ENCODE assay signal across 22 cellular contexts in the genomic region with DNA sequence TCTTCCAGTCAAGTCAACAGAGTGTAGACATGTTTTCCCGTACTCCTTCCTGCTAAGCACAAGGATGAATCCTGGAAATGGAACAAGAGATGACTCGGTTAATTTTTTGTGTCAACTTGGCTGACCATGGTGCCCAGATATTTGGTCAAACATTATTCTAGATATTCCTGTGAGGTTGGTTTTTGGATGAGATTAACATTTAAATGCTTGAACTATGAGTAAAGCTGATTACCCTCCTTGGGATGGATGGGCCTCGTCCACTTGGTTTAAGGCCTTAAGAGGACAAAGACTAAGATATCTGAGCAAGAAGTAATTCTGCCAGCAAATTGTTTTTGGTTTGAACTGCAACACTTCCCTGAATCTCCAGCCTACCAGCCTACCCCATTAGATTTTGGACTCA.
"Had no signal": no experiment of that assay in that cellular context is flagged by ENCODE, and none has a peak within 500 bp of the region (broad histone marks: within the 10 kb centered on the region; RNA-seq: fewer than 3 reads in every experiment).

No MANE protein-coding gene starts in this region.

- H3K27me3 Mint-ChIP-seq: activated CD4-positive, alpha-beta T cell treated with anti-CD3 and anti-CD28 coated beads, Interleukin-2, amount 10 ng/mL, durations not matched to agents 7 days and 5 days had no signal

- H3K36me3 Mint-ChIP-seq: activated naive CD4-positive, alpha-beta T cell treated with anti-CD3 and anti-CD28 coated beads, Interleukin-2, amount 10 ng/mL, durations not matched to agents 7 days and 5 days; mesothelial cell of epicardium; natural killer cell treated with Interleukin-12 subunit alpha and Interleukin-12 subunit beta and Interleukin-15 and Interleukin-18, amount 100 ng/mL, for 72 hours; stimulated activated effector memory CD8-positive, alpha-beta T cell treated with anti-CD3 and anti-CD28 coated beads, Interleukin-12 subunit alpha, Interleukin-12 subunit beta, amount 100 ng/mL, for 72 hours had no signal

- H3K9me3 ChIP-seq: neutrophil, pancreas, right lobe of liver, stomach, thoracic aorta, upper lobe of right lung had no signal

- H3K4me3 Mint-ChIP-seq: activated CD4-positive, alpha-beta T cell treated with anti-CD3 and anti-CD28 coated beads, Interleukin-2, amount 10 ng/mL, durations not matched to agents 7 days and 5 days; activated naive CD4-positive, alpha-beta T cell treated with anti-CD3 and anti-CD28 coated beads, Interleukin-2, amount 10 ng/mL, durations not matched to agents 7 days and 5 days; activated naive CD8-positive, alpha-beta T cell treated with anti-CD3 and anti-CD28 coated beads, Interleukin-2, amount 50 U/mL, for 24 hours; activated T-cell treated with anti-CD3 and anti-CD28 coated beads, Interleukin-2, amount 50 U/mL, for 4 hours; mesothelial cell of epicardium; natural killer cell treated with Interleukin-12 subunit alpha and Interleukin-12 subunit beta and Interleukin-15 and Interleukin-18, amount 100 ng/mL, for 72 hours; stimulated activated effector memory CD8-positive, alpha-beta T cell treated with anti-CD3 and anti-CD28 coated beads, Interleukin-12 subunit alpha, Interleukin-12 subunit beta, amount 100 ng/mL, for 72 hours had no signal

- H3K4me1 ChIP-seq: pancreas, right lobe of liver, stomach, upper lobe of right lung had no signal

- H3K27ac Mint-ChIP-seq: activated CD4-positive, alpha-beta T cell treated with anti-CD3 and anti-CD28 coated beads, Interleukin-2, amount 10 ng/mL, durations not matched to agents 7 days and 5 days; activated naive CD4-positive, alpha-beta T cell treated with anti-CD3 and anti-CD28 coated beads, Interleukin-2, amount 10 ng/mL, durations not matched to agents 7 days and 5 days; activated naive CD8-positive, alpha-beta T cell treated with anti-CD3 and anti-CD28 coated beads, Interleukin-2, amount 50 U/mL, for 24 hours; mesothelial cell of epicardium; natural killer cell treated with Interleukin-12 subunit alpha and Interleukin-12 subunit beta and Interleukin-15 and Interleukin-18, amount 100 ng/mL, for 72 hours; stimulated activated effector memory CD8-positive, alpha-beta T cell treated with anti-CD3 and anti-CD28 coated beads, Interleukin-12 subunit alpha, Interleukin-12 subunit beta, amount 100 ng/mL, for 72 hours had no signal

- H3K4me1 Mint-ChIP-seq: activated CD4-positive, alpha-beta T cell treated with anti-CD3 and anti-CD28 coated beads, Interleukin-2, amount 10 ng/mL, durations not matched to agents 7 days and 5 days; activated naive CD4-positive, alpha-beta T cell treated with anti-CD3 and anti-CD28 coated beads, Interleukin-2, amount 10 ng/mL, durations not matched to agents 7 days and 5 days; activated naive CD8-positive, alpha-beta T cell treated with anti-CD3 and anti-CD28 coated beads, Interleukin-2, amount 50 U/mL, for 24 hours; stimulated activated effector memory CD8-positive, alpha-beta T cell treated with anti-CD3 and anti-CD28 coated beads, Interleukin-12 subunit alpha, Interleukin-12 subunit beta, amount 100 ng/mL, for 72 hours had no signal

- H3K36me3 ChIP-seq: neutrophil, pancreas, right lobe of liver, stomach, thoracic aorta, upper lobe of right lung had no signal

- H3K4me3 ChIP-seq: lung, pancreas, right lobe of liver, stomach, thoracic aorta, upper lobe of right lung had no signal

- H3K27me3 ChIP-seq: pancreas, right lobe of liver had no signal

- ATAC-seq: activated CD4-positive, CD25-positive, alpha-beta regulatory T cell treated with anti-CD3 and anti-CD28 coated beads, Interleukin-2, amount 50 U/mL, for 24 hours; activated naive CD8-positive, alpha-beta T cell treated with anti-CD3 and anti-CD28 coated beads, Interleukin-2, amount 50 U/mL, for 24 hours; activated T-cell treated with anti-CD3 and anti-CD28 coated beads, Interleukin-2, amount 50 U/mL, for 4 hours; esophagus mucosa; left lobe of liver; natural killer cell treated with Interleukin-12 subunit alpha and Interleukin-12 subunit beta and Interleukin-15 and Interleukin-18, amount 100 ng/mL, for 72 hours; right lobe of liver; stimulated activated effector memory CD8-positive, alpha-beta T cell treated with anti-CD3 and anti-CD28 coated beads, Interleukin-12 subunit alpha, Interleukin-12 subunit beta, amount 100 ng/mL, for 72 hours; upper lobe of right lung had no signal

- H3K27ac ChIP-seq: neutrophil, pancreas, right lobe of liver, stomach, upper lobe of right lung had no signal

- DNase-seq: activated CD4-positive, alpha-beta T cell treated with anti-CD3 and anti-CD28 coated beads, Interleukin-2, amount 10 ng/mL, durations not matched to agents 7 days and 5 days; activated CD8-positive, alpha-beta memory T cell treated with anti-CD3 and anti-CD28 coated beads, Interleukin-2, amount 50 U/mL, for 4 hours; activated naive CD4-positive, alpha-beta T cell treated with anti-CD3 and anti-CD28 coated beads, Interleukin-2, amount 10 ng/mL, durations not matched to agents 7 days and 5 days; activated naive CD8-positive, alpha-beta T cell treated with anti-CD3 and anti-CD28 coated beads, Interleukin-2, amount 50 U/mL, for 24 hours; activated T-cell treated with anti-CD3 and anti-CD28 coated beads, Interleukin-2, amount 50 U/mL, for 4 hours; aorta; effector CD8-positive, alpha-beta T cell; pancreas; right lobe of liver; small intestine; stimulated activated CD4-positive, alpha-beta T cell treated with anti-CD3 and anti-CD28 coated beads, Interleukin-4, amount 100 ng/mL, for 24 hours; stomach; upper lobe of right lung had no signal

- H3K9me3 Mint-ChIP-seq: activated CD4-positive, alpha-beta T cell treated with anti-CD3 and anti-CD28 coated beads, Interleukin-2, amount 10 ng/mL, durations not matched to agents 7 days and 5 days; activated naive CD8-positive, alpha-beta T cell treated with anti-CD3 and anti-CD28 coated beads, Interleukin-2, amount 50 U/mL, for 24 hours; activated T-cell treated with anti-CD3 and anti-CD28 coated beads, Interleukin-2, amount 50 U/mL, for 4 hours; mesothelial cell of epicardium; natural killer cell treated with Interleukin-12 subunit alpha and Interleukin-12 subunit beta and Interleukin-15 and Interleukin-18, amount 100 ng/mL, for 72 hours; stimulated activated effector memory CD8-positive, alpha-beta T cell treated with anti-CD3 and anti-CD28 coated beads, Interleukin-12 subunit alpha, Interleukin-12 subunit beta, amount 100 ng/mL, for 72 hours had no signal
